Comparison of ENCODE assay signal across 18 cellular contexts in the genomic region with DNA sequence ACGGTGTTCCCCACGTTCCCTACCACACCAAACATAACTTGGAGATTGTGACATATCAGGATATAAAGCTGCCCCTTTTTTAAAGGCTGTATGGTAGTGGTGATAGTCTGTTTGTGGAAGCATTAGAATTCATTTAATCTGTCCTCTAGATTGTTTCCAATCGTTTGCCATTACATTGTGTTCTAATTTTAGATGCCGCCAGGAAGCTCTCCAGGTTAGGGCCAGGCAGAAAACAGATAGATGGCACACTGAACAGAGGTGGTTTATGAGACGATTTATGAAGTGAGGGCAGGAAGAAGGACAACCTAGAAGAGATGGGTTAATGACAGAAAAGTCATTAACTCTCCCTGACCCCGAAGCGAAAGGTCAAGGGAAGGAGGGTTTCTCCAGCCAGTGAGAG. TPM values are rescaled to one million over a fixed set of nuclear protein-coding genes. Genes with fewer than 3 reads are reported as not detected.
DNase-seq lines count a peak whose midpoint lies in the region; ATAC-seq, FAIRE-seq and TF ChIP-seq lines count a peak whose summit lies in the region.
"Had no signal": no experiment of that assay in that cellular context is flagged by ENCODE, and none has a peak within 500 bp of the region (broad histone marks: within the 10 kb centered on the region; RNA-seq: fewer than 3 reads in every experiment).

No MANE protein-coding gene starts in this region.

- H3K9me3 Mint-ChIP-seq in nephron progenitor cell = no peaks in the 10 kb centered on the region
- no peaks in the 10 kb centered on the region for H3K9me3 Mint-ChIP-seq in activated CD8-positive, alpha-beta T cell treated with anti-CD3 and anti-CD28 coated beads, Interleukin-2, amount 10 ng/mL, durations not matched to agents 7 days and 5 days (ENCODE audit: insufficient read depth)
- H3K9me3 Mint-ChIP-seq: CD4-positive, alpha-beta memory T cell; HFFc6 had no signal

- no peaks in the 10 kb centered on the region for H3K36me3 Mint-ChIP-seq in nephron progenitor cell (ENCODE audit: low read depth)
- H3K36me3 Mint-ChIP-seq in activated CD8-positive, alpha-beta T cell treated with anti-CD3 and anti-CD28 coated beads, Interleukin-2, amount 10 ng/mL, durations not matched to agents 7 days and 5 days (ENCODE audit: low read depth) = no peaks in the 10 kb centered on the region
- H3K36me3 Mint-ChIP-seq: CD4-positive, alpha-beta memory T cell had no signal

- DNase-seq in left ventricle myocardium inferior (no peak), right atrium auricular region (ENCODE audit: low spot score) (no peak), bronchial epithelial cell (ENCODE audit: low read depth) (no peak), nephron progenitor cell (peak; percentile 21), thoracic aorta (ENCODE audit: low spot score) (no peak), mesenteric fat pad (ENCODE audit: low spot score) (no peak)
- no peak for DNase-seq in activated CD8-positive, alpha-beta T cell treated with anti-CD3 and anti-CD28 coated beads, Interleukin-2, amount 10 ng/mL, durations not matched to agents 7 days and 5 days
- DNase-seq: BE2C; CD4-positive, alpha-beta memory T cell; COR-L47; GF-D8; HCEC 1CT; HFFc6 had no signal

- H3K9me3 ChIP-seq in left ventricle myocardium inferior (replicated peaks) (no peaks in the 10 kb centered on the region), right atrium auricular region (no peaks in the 10 kb centered on the region), thoracic aorta (no peaks in the 10 kb centered on the region)
- H3K9me3 ChIP-seq: A549, BE2C had no signal

- H3K36me3 ChIP-seq in left ventricle myocardium inferior (no peaks in the 10 kb centered on the region), right atrium auricular region (no peaks in the 10 kb centered on the region), bronchial epithelial cell (ENCODE audit: control insufficient read depth, insufficient read depth, low read length) (no peaks in the 10 kb centered on the region), thoracic aorta (no peaks in the 10 kb centered on the region)
- H3K36me3 ChIP-seq: BE2C had no signal

- no peak for ATAC-seq in thoracic aorta (ENCODE audit: insufficient number of reproducible peaks, low FRiP score, low read depth)
- no peak for ATAC-seq in activated CD8-positive, alpha-beta T cell treated with anti-CD3 and anti-CD28 coated beads, Interleukin-2, amount 10 ng/mL, durations not matched to agents 7 days and 5 days
- no peak for ATAC-seq in HG02610 (IDR thresholded peaks at IDR 0.05; ENCODE audit: unreplicated experiment)
- ATAC-seq: A549 had no signal

- CTCF ChIA-PET in activated CD8-positive, alpha-beta T cell treated with anti-CD3 and anti-CD28 coated beads, Interleukin-2, amount 10 ng/mL, durations not matched to agents 7 days and 5 days (lab: Charles Lee) = interaction anchor here (1.4 kb wide), 1 partner anchor 71 kb away, joined by 3 read pairs; no protein-coding TSS in a partner anchor

- H3K4me1 Mint-ChIP-seq in nephron progenitor cell = peaks cover 36% of the 10 kb centered on the region
- peaks cover 2% of the 10 kb centered on the region for H3K4me1 Mint-ChIP-seq in activated CD8-positive, alpha-beta T cell treated with anti-CD3 and anti-CD28 coated beads, Interleukin-2, amount 10 ng/mL, durations not matched to agents 7 days and 5 days (ENCODE audit: low read depth)
- H3K4me1 Mint-ChIP-seq: CD4-positive, alpha-beta memory T cell had no signal

- FAIRE-seq in bronchial epithelial cell (lab: Jason Lieb, UNC) = peak; percentile 81
- FAIRE-seq: A549, D721Med had no signal

- H3K27ac ChIP-seq in left ventricle myocardium inferior (replicated peaks) (peak overlapping the region; percentile 72), right atrium auricular region (no peak overlapping the region), thoracic aorta (peak overlapping the region; percentile 58 to 62)
- H3K27ac ChIP-seq: A549, C4-2B, HL-60 had no signal

- H3K27ac Mint-ChIP-seq in nephron progenitor cell = peak overlapping the region; percentile 23
- no peak overlapping the region for H3K27ac Mint-ChIP-seq in activated CD8-positive, alpha-beta T cell treated with anti-CD3 and anti-CD28 coated beads, Interleukin-2, amount 10 ng/mL, durations not matched to agents 7 days and 5 days
- H3K27ac Mint-ChIP-seq: CD4-positive, alpha-beta memory T cell; HFFc6 had no signal

- POLR2A ChIA-PET in activated CD8-positive, alpha-beta T cell treated with anti-CD3 and anti-CD28 coated beads, Interleukin-2, amount 10 ng/mL, durations not matched to agents 7 days and 5 days (lab: Charles Lee) = interaction anchor here (0.7 kb wide), 1 partner anchor 12 kb away, joined by 3 read pairs; no protein-coding TSS in a partner anchor

- TF ChIP-seq CTCF in left ventricle myocardium inferior (IDR thresholded peaks at IDR 0.05; ENCODE audit: borderline replicate concordance) (no peak), right atrium auricular region (IDR thresholded peaks at IDR 0.05) (no peak), bronchial epithelial cell (IDR thresholded peaks at IDR 0.05; ENCODE audit: insufficient read depth, low read length, severe bottlenecking) (no peak), nephron progenitor cell (IDR thresholded peaks at IDR 0.05) (no peak), thoracic aorta (IDR thresholded peaks at IDR 0.05) (no peak)

- no peak overlapping the region for H3K4me3 Mint-ChIP-seq in nephron progenitor cell
- no peak overlapping the region for H3K4me3 Mint-ChIP-seq in activated CD8-positive, alpha-beta T cell treated with anti-CD3 and anti-CD28 coated beads, Interleukin-2, amount 10 ng/mL, durations not matched to agents 7 days and 5 days
- H3K4me3 Mint-ChIP-seq: CD4-positive, alpha-beta memory T cell; HFFc6 had no signal

- H3K4me3 ChIP-seq in left ventricle myocardium inferior = no peak overlapping the region
- no peak overlapping the region for H3K4me3 ChIP-seq in right atrium auricular region
- no peak overlapping the region for H3K4me3 ChIP-seq in bronchial epithelial cell (ENCODE audit: low read depth, low read length)
- no peak overlapping the region for H3K4me3 ChIP-seq in thoracic aorta
- H3K4me3 ChIP-seq: A549 had no signal

- intact Hi-C loops in left ventricle myocardium inferior (cut with micrococcal nuclease) = no loop called here

- H3K4me1 ChIP-seq in left ventricle myocardium inferior = peaks cover 47% of the 10 kb centered on the region
- peaks cover 0 to 11% of the 10 kb centered on the region in 2 donors for H3K4me1 ChIP-seq in right atrium auricular region
- peaks cover 17 to 44% of the 10 kb centered on the region in 2 donors for H3K4me1 ChIP-seq in thoracic aorta (ENCODE audit: control insufficient read depth in 1 of 2, low read depth in 2 of 2)
- H3K4me1 ChIP-seq: A549, BE2C had no signal

- H3K27me3 ChIP-seq in left ventricle myocardium inferior (ENCODE audit: low read depth) = no peaks in the 10 kb centered on the region
- H3K27me3 ChIP-seq in right atrium auricular region = no peaks in the 10 kb centered on the region
- peaks cover 6% of the 10 kb centered on the region for H3K27me3 ChIP-seq in bronchial epithelial cell (ENCODE audit: control insufficient read depth, insufficient read depth, low read length)
- no peaks in the 10 kb centered on the region for H3K27me3 ChIP-seq in thoracic aorta (replicated peaks; ENCODE audit: insufficient read depth)

- peaks cover 52% of the 10 kb centered on the region for H3K27me3 Mint-ChIP-seq in nephron progenitor cell (ENCODE audit: low read depth, poor library complexity)
- peaks cover 49% of the 10 kb centered on the region for H3K27me3 Mint-ChIP-seq in activated CD8-positive, alpha-beta T cell treated with anti-CD3 and anti-CD28 coated beads, Interleukin-2, amount 10 ng/mL, durations not matched to agents 7 days and 5 days (ENCODE audit: low read depth)

RNA-seq across cellular contexts. Expression of gene ARHGEF7, which starts 30.0 kb away (rescaled TPM):
- 35.9 TPM for total RNA-seq in left ventricle myocardium inferior
- total RNA-seq in right atrium auricular region = 10 to 100 TPM; 27.8 to 36.9 TPM
- 26.2 and 31.6 TPM in 2 replicates for total RNA-seq in bronchial epithelial cell
- total RNA-seq in thoracic aorta = 100 to 1,000 TPM; 117 to 152 TPM
- 10 to 100 TPM; 67.1 to 75.1 TPM for total RNA-seq in activated CD8-positive, alpha-beta T cell treated with anti-CD3 and anti-CD28 coated beads, Interleukin-2, amount 10 ng/mL, durations not matched to agents 7 days and 5 days
- 95.6 TPM for total RNA-seq in mesenteric fat pad

Comparison
In these comparisons a context has a peak if more than half of its experiments do, and no peak if none do; other contexts are left out.
1. H3K27ac ChIP-seq: peak in left ventricle myocardium inferior (single experiment) and thoracic aorta (2 of 2); none in right atrium auricular region (0 of 2).